Comparison of ENCODE assay signal across 19 cellular contexts in the genomic region with DNA sequence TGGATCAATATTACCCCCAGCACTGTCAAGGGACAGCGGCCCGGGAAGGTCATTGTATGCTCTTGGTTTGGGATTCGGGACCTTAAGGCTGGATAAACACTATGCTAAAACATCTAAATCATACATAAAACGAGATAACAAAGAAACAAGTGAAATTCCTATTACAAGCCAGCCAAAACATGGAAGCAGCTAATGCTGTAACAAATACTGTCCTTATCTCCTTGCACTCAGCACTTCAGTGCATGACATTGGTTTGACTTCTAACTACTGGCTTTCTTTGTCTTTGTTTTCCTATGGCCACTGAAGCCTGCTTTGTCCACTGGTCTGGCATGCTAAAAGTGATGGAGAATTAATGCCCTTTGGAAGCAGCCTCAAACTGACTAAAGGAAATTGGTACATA.
A peak's percentile ranks its signal among the peaks of the same experiment; 100 is the strongest.
DNase-seq lines count a peak whose midpoint lies in the region; ATAC-seq, FAIRE-seq and TF ChIP-seq lines count a peak whose summit lies in the region.
"Had no signal": no experiment of that assay in that cellular context is flagged by ENCODE, and none has a peak within 500 bp of the region (broad histone marks: within the 10 kb centered on the region; RNA-seq: fewer than 3 reads in every experiment).

No MANE protein-coding gene starts in this region.

- no peak overlapping the region for H2BK12ac ChIP-seq in H1 (ENCODE audit: low read depth, low read length)

- H3F3A ChIP-seq in neural progenitor cell (ENCODE audit: low read depth) = no peaks in the 10 kb centered on the region

- H3K9me2 ChIP-seq in Karpas-422 (replicated peaks; ENCODE audit: insufficient read depth, low read length) = no peaks in the 10 kb centered on the region

- no peaks in the 10 kb centered on the region for H3K27me3 ChIP-seq in left ventricle myocardium inferior (ENCODE audit: low read depth)
- H3K27me3 ChIP-seq in IMR-90 (ENCODE audit: control insufficient read depth, insufficient read depth, low read length) = no peaks in the 10 kb centered on the region
- no peaks in the 10 kb centered on the region for H3K27me3 ChIP-seq in H1 (replicated peaks in 1 of 4; ENCODE audit: control insufficient read depth in 3 of 4, extremely low read depth in 1 of 4, insufficient read depth in 3 of 4, low read length in 3 of 4)
- H3K27me3 ChIP-seq in neural progenitor cell = no peaks in the 10 kb centered on the region
- H3K27me3 ChIP-seq in Karpas-422 (ENCODE audit: low read length) = no peaks in the 10 kb centered on the region
- H3K27me3 ChIP-seq: BLaER1 had no signal

- H3K36me3 Mint-ChIP-seq in neural progenitor cell = no peaks in the 10 kb centered on the region
- H3K36me3 Mint-ChIP-seq: CD14-positive monocyte; CD4-positive, alpha-beta memory T cell had no signal

- TF ChIP-seq RAD21 in IMR-90 (IDR thresholded peaks at IDR 0.05; ENCODE audit: low read length) (no peak), H1 (IDR thresholded peaks at IDR 0.05 in 1 of 2, conservative IDR thresholded peaks at IDR 0.05 in 1 of 2; ENCODE audit: low read depth in 2 of 2, low read length in 2 of 2) (no peak)

- H4K5ac ChIP-seq in IMR-90 (ENCODE audit: low read depth, low read length) (no peak overlapping the region), H1 (ENCODE audit: insufficient read length, low read depth, low read length) (no peak overlapping the region)

- H3K9ac ChIP-seq in IMR-90 (ENCODE audit: low read depth, low read length) = no peak overlapping the region
- H3K9ac ChIP-seq in H1 (replicated peaks in 1 of 4; ENCODE audit: extremely low read depth in 1 of 4, low read depth in 3 of 4, low read length in 3 of 4) = no peak overlapping the region
- no peak overlapping the region for H3K9ac ChIP-seq in neural progenitor cell
- H3K9ac ChIP-seq in Karpas-422 (ENCODE audit: low read length) = no peak overlapping the region
- H3K9ac ChIP-seq: BLaER1 had no signal

- no peak overlapping the region for H2AFZ ChIP-seq in IMR-90 (replicated peaks; ENCODE audit: low read length, poor library complexity)
- peak overlapping the region; percentile 93 for H2AFZ ChIP-seq in H1 (ENCODE audit: low read length)
- peak overlapping the region; percentile 73 for H2AFZ ChIP-seq in neural progenitor cell (replicated peaks)
- H2AFZ ChIP-seq in Karpas-422 (ENCODE audit: low read length) = no peak overlapping the region

- H3K4me1 ChIP-seq in left ventricle myocardium inferior = peaks cover 6% of the 10 kb centered on the region
- no peaks in the 10 kb centered on the region for H3K4me1 ChIP-seq in IMR-90 (ENCODE audit: control insufficient read depth, insufficient read depth, low read length)
- H3K4me1 ChIP-seq in H1 (replicated peaks in 1 of 4; ENCODE audit: control insufficient read depth in 3 of 4, insufficient read depth in 4 of 4, low read length in 3 of 4) = peaks cover 0 to 2% (median 0%) of the 10 kb centered on the region in 4 experiments; a peak in 1 of 7 replicates
- H3K4me1 ChIP-seq in neural progenitor cell = peaks cover 11% of the 10 kb centered on the region
- H3K4me1 ChIP-seq in Karpas-422 (ENCODE audit: low read length) = no peaks in the 10 kb centered on the region
- H3K4me1 ChIP-seq: BLaER1 had no signal

- H3K4me2 ChIP-seq in IMR-90 (ENCODE audit: low read depth, low read length) (no peak overlapping the region), H1 (ENCODE audit: insufficient read depth in 1 of 2, low read depth in 2 of 2, low read length in 2 of 2) (no peak overlapping the region), neural progenitor cell (no peak overlapping the region), Karpas-422 (ENCODE audit: low read depth, low read length, poor library complexity, severe bottlenecking) (no peak overlapping the region)
- H3K4me2 ChIP-seq: BLaER1 had no signal

- TF ChIP-seq POLR2A in IMR-90 (IDR thresholded peaks at IDR 0.05; ENCODE audit: low read depth, low read length) (no peak), H1 (IDR thresholded peaks at IDR 0.05; ENCODE audit: control extremely low read depth in 1 of 2, low read depth in 2 of 2, low read length in 2 of 2) (no peak)

- H3K79me2 ChIP-seq in H1 (ENCODE audit: control insufficient read depth in 1 of 2, insufficient read depth in 2 of 2, low read length in 2 of 2) = no peaks in the 10 kb centered on the region
- H3K79me2 ChIP-seq in neural progenitor cell (ENCODE audit: low read depth) = no peaks in the 10 kb centered on the region
- no peaks in the 10 kb centered on the region for H3K79me2 ChIP-seq in Karpas-422 (ENCODE audit: low read length)

- CTCF ChIA-PET in IMR-90 (lab: Yijun Ruan, JAX) (no interaction called here), H1 (lab: Charles Lee; ENCODE audit: partially characterized antibody) (interaction anchor here (0.6 to 1.1 kb wide), 2 partner anchors 10 to 387 kb away, joined by 3 read pairs; no protein-coding TSS in a partner anchor)

- POLR2A ChIA-PET in IMR-90 (lab: Charles Lee; ENCODE audit: unreplicated experiment) (no interaction called here), H1 (lab: Charles Lee; ENCODE audit: partially characterized antibody) (no interaction called here)

- no peak overlapping the region for H4K8ac ChIP-seq in IMR-90 (ENCODE audit: low read depth in 2 of 2, low read length in 2 of 2)
- H4K8ac ChIP-seq in H1 (ENCODE audit: extremely low read depth, insufficient read depth, low read length) = no peak overlapping the region

- H3K27ac ChIP-seq in left ventricle myocardium inferior (replicated peaks) = no peak overlapping the region
- H3K27ac ChIP-seq in IMR-90 (ENCODE audit: insufficient read depth, low read length) = no peak overlapping the region
- H3K27ac ChIP-seq in H1 (ENCODE audit: low read depth, low read length) = no peak overlapping the region
- H3K27ac ChIP-seq in neural progenitor cell = no peak overlapping the region
- no peak overlapping the region for H3K27ac ChIP-seq in Karpas-422 (ENCODE audit: low read length)
- H3K27ac ChIP-seq: BLaER1 had no signal

- no peak overlapping the region for H3K27ac Mint-ChIP-seq in neural progenitor cell
- H3K27ac Mint-ChIP-seq: CD14-positive monocyte; CD4-positive, alpha-beta memory T cell had no signal

- H4K91ac ChIP-seq in IMR-90 (ENCODE audit: insufficient read depth, low read depth, low read length) (no peak overlapping the region), H1 (replicated peaks; ENCODE audit: insufficient read length, low read length) (no peak overlapping the region)

- H4K20me1 ChIP-seq in IMR-90 (ENCODE audit: insufficient read depth, low read length) = no peaks in the 10 kb centered on the region
- H4K20me1 ChIP-seq in H1 (replicated peaks in 1 of 2; ENCODE audit: control insufficient read depth in 1 of 2, insufficient read depth in 2 of 2, low read length in 2 of 2) = no peaks in the 10 kb centered on the region
- H4K20me1 ChIP-seq in neural progenitor cell (ENCODE audit: low read depth) = no peaks in the 10 kb centered on the region
- H4K20me1 ChIP-seq in Karpas-422 (ENCODE audit: insufficient read depth, low read depth, low read length) = no peaks in the 10 kb centered on the region
- H4K20me1 ChIP-seq: BLaER1 had no signal

- in situ Hi-C loops in IMR-90 (cut with MboI; ENCODE audit: low sequenced_read_pairs) = no loop called here

- DNase-seq in Right ventricle myocardium superior (no peak), left ventricle myocardium inferior (no peak), IMR-90 (no peak), H1 (ENCODE audit: low read depth in 1 of 2, low spot score in 2 of 2) (no peak), neural progenitor cell (ENCODE audit: low spot score) (no peak), Karpas-422 (no peak), COLO668 (lab: John Stamatoyannopoulos, UW; ENCODE audit: unreplicated experiment) (no peak)
- DNase-seq in activated CD4-positive, alpha-beta T cell treated with anti-CD3 and anti-CD28 coated beads, Interleukin-2, amount 50 U/mL, for 48 hours = no peak
- DNase-seq: 8988T; Calu3; CD4-positive, alpha-beta memory T cell; DND-41; EL; HCEC 1CT; KBM-7 had no signal

- H3K27me3 Mint-ChIP-seq in neural progenitor cell (ENCODE audit: insufficient read depth, low read depth) = peaks cover 2% of the 10 kb centered on the region
- H3K27me3 Mint-ChIP-seq: CD4-positive, alpha-beta memory T cell had no signal

- peak overlapping the region; percentile 20; the same call in 1 of the 2 replicates for H2AK5ac ChIP-seq in IMR-90 (ENCODE audit: low read depth, low read length)
- no peak overlapping the region for H2AK5ac ChIP-seq in H1 (ENCODE audit: low read depth, low read length)

- no peak overlapping the region for H3K23ac ChIP-seq in IMR-90 (ENCODE audit: low read depth, low read length)
- no peak overlapping the region for H3K23ac ChIP-seq in H1 (ENCODE audit: insufficient read length)

- no TSS peak for BruUV-seq in IMR-90 (replicated peaks; lab: Mats Ljungman, UMichigan)

- H3K4me3 ChIP-seq in left ventricle myocardium inferior = no peak overlapping the region
- no peak overlapping the region for H3K4me3 ChIP-seq in IMR-90 (ENCODE audit: insufficient read depth, low read depth, low read length)
- H3K4me3 ChIP-seq in H1 (ENCODE audit: extremely low read depth in 1 of 4, insufficient read depth in 2 of 4, low read depth in 3 of 4, low read length in 4 of 4) = no peak overlapping the region
- no peak overlapping the region for H3K4me3 ChIP-seq in neural progenitor cell
- H3K4me3 ChIP-seq in Karpas-422 (ENCODE audit: low read length) = no peak overlapping the region
- H3K4me3 ChIP-seq: BLaER1, GM12878 had no signal

- H3K4me1 Mint-ChIP-seq in neural progenitor cell = no peaks in the 10 kb centered on the region
- H3K4me1 Mint-ChIP-seq: CD14-positive monocyte; CD4-positive, alpha-beta memory T cell had no signal

- ATAC-seq in Right ventricle myocardium superior (ENCODE audit: poor library complexity) (peak; percentile 72), IMR-90 (ENCODE audit: low read depth) (no peak)
- ATAC-seq: GM12878, HepG2 had no signal

- no peaks in the 10 kb centered on the region for H3K9me1 ChIP-seq in IMR-90 (ENCODE audit: insufficient read depth, low read length)

- no peak for TF ChIP-seq CTCF in left ventricle myocardium inferior (IDR thresholded peaks at IDR 0.05; ENCODE audit: borderline replicate concordance)
- no peak for TF ChIP-seq CTCF in IMR-90 (conservative IDR thresholded peaks at IDR 0.05; ENCODE audit: low read depth, low read length)
- no peak for TF ChIP-seq CTCF in H1 (IDR thresholded peaks at IDR 0.05; ENCODE audit: control extremely low read depth in 1 of 3, insufficient read depth in 1 of 3, low read depth in 1 of 3, low read length in 3 of 3)
- no peak for TF ChIP-seq CTCF in neural progenitor cell (IDR thresholded peaks at IDR 0.05)

- no peaks in the 10 kb centered on the region for H3K79me1 ChIP-seq in IMR-90 (ENCODE audit: low read depth in 1 of 2, low read length in 2 of 2)
- no peaks in the 10 kb centered on the region for H3K79me1 ChIP-seq in H1 (ENCODE audit: low read depth, low read length)

- no peak overlapping the region for H2BK20ac ChIP-seq in IMR-90 (ENCODE audit: low read depth, low read length)
- no peak overlapping the region for H2BK20ac ChIP-seq in H1 (ENCODE audit: low read length)

- TF ChIP-seq EP300 in H1 (IDR thresholded peaks at IDR 0.05; ENCODE audit: borderline replicate concordance in 1 of 2, low read depth in 2 of 2, low read length in 2 of 2) = no peak

- H3K36me3 ChIP-seq in left ventricle myocardium inferior (no peaks in the 10 kb centered on the region), IMR-90 (ENCODE audit: control insufficient read depth, insufficient read depth, low read length) (no peaks in the 10 kb centered on the region), H1 (ENCODE audit: control insufficient read depth in 2 of 4, insufficient read depth in 4 of 4, low read length in 3 of 4) (no peaks in the 10 kb centered on the region), neural progenitor cell (no peaks in the 10 kb centered on the region), Karpas-422 (ENCODE audit: insufficient read depth, low read length) (no peaks in the 10 kb centered on the region)
- H3K36me3 ChIP-seq: BLaER1 had no signal

- WGBS in IMR-90 (ENCODE audit: extremely low coverage in 2 of 2, insufficient read length in 1 of 2), 2 experiments = no CpG with 5 or more reads among the region's 4 CpGs
- 89% methylated on average over 4 of the region's 4 CpGs; no CpG with 5 or more reads in 1 of the 2 experiments for WGBS in H1 (ENCODE audit: extremely low coverage in 1 of 2, insufficient coverage in 1 of 2, insufficient read length in 1 of 2, insufficient replicate concordance in 2 of 2, low coverage in 1 of 2, low lambda C conversion rate in 2 of 2, missing lambda C conversion rate in 1 of 2), 2 experiments

- H2BK5ac ChIP-seq in IMR-90 (ENCODE audit: low read depth, low read length, poor library complexity, severe bottlenecking) (no peak overlapping the region), H1 (ENCODE audit: low read depth, low read length) (no peak overlapping the region)

- no peak overlapping the region for H2AK9ac ChIP-seq in IMR-90 (replicated peaks; ENCODE audit: low read depth, low read length, poor library complexity)

- H3K18ac ChIP-seq in IMR-90 (ENCODE audit: low read depth, low read length) = no peak overlapping the region
- no peak overlapping the region for H3K18ac ChIP-seq in H1 (ENCODE audit: extremely low read depth, low read length)

- no peak overlapping the region for H3K4me3 Mint-ChIP-seq in neural progenitor cell
- H3K4me3 Mint-ChIP-seq: CD14-positive monocyte had no signal

- H3K9me3 ChIP-seq in left ventricle myocardium inferior (replicated peaks) = no peaks in the 10 kb centered on the region
- H3K9me3 ChIP-seq in IMR-90 (ENCODE audit: control insufficient read depth, insufficient read depth, low read length) = peaks cover 1% of the 10 kb centered on the region; the same call in 1 of the 2 replicates
- H3K9me3 ChIP-seq in H1 (ENCODE audit: insufficient read depth in 2 of 2, low read depth in 1 of 2, low read length in 1 of 2) = no peaks in the 10 kb centered on the region
- H3K9me3 ChIP-seq in neural progenitor cell (ENCODE audit: low read depth) = no peaks in the 10 kb centered on the region
- no peaks in the 10 kb centered on the region for H3K9me3 ChIP-seq in Karpas-422 (ENCODE audit: low read length)

- dilution Hi-C loops in IMR-90 (cut with HindIII; ENCODE audit: low sequenced_read_pairs, unreplicated experiment) = no loop called here

- no peak overlapping the region for H3K4ac ChIP-seq in IMR-90 (ENCODE audit: low read depth, low read length)
- H3K4ac ChIP-seq in H1 (replicated peaks; ENCODE audit: insufficient read length, low read depth, low read length) = no peak overlapping the region

- intact Hi-C loops in Right ventricle myocardium superior (cut with DNase I) = no loop called here
- intact Hi-C loops in left ventricle myocardium inferior (cut with micrococcal nuclease) = no loop called here
- intact Hi-C loops in IMR-90 (cut with micrococcal nuclease) = no loop called here

- H3K56ac ChIP-seq in IMR-90 (ENCODE audit: extremely low read depth, insufficient read depth, low read length) (no peak overlapping the region), H1 (replicated peaks; ENCODE audit: insufficient read length, low read depth, low read length) (no peak overlapping the region)

- no peaks in the 10 kb centered on the region for H3K23me2 ChIP-seq in H1 (ENCODE audit: low read depth, low read length)

- FAIRE-seq in H1 (lab: Jason Lieb, UNC) = no peak
- FAIRE-seq: GM12878, HepG2 had no signal

- H2BK15ac ChIP-seq in IMR-90 (ENCODE audit: low read depth, low read length) (no peak overlapping the region), H1 (ENCODE audit: low read length) (no peak overlapping the region)

- H3K9me3 Mint-ChIP-seq in neural progenitor cell = no peaks in the 10 kb centered on the region

- no peak overlapping the region for H2BK120ac ChIP-seq in IMR-90 (ENCODE audit: low read depth, low read length)
- H2BK120ac ChIP-seq in H1 (replicated peaks; ENCODE audit: low read depth, low read length) = no peak overlapping the region

- no peak overlapping the region for H3K14ac ChIP-seq in IMR-90 (replicated peaks; ENCODE audit: low read depth, low read length)
- no peak overlapping the region for H3K14ac ChIP-seq in H1 (ENCODE audit: insufficient read length)

Comparison
In these comparisons a context has a peak if more than half of its experiments do, and no peak if none do; other contexts are left out.
1. H2AFZ ChIP-seq: peak in H1 (single experiment) and neural progenitor cell (single experiment); none in IMR-90 (single experiment) and Karpas-422 (single experiment).